Comparison of ENCODE assay signal across 35 cellular contexts in genomic region chr2:186728631-186729030, GRCh38.
"Had no signal": no experiment of that assay in that cellular context is flagged by ENCODE, and none has a peak within 500 bp of the region (broad histone marks: within the 10 kb centered on the region; RNA-seq: fewer than 3 reads in every experiment).

No MANE protein-coding gene starts in this region.

- DNase-seq: activated CD4-positive, alpha-beta memory T cell treated with anti-CD3 and anti-CD28 coated beads for 36 hours; activated CD4-positive, alpha-beta T cell treated with anti-CD3 and anti-CD28 coated beads for 1 hour; activated CD4-positive, alpha-beta T cell treated with anti-CD3 and anti-CD28 coated beads for 36 hours; activated CD4-positive, alpha-beta T cell treated with anti-CD3 and anti-CD28 coated beads for 48 hours; activated CD4-positive, alpha-beta T cell treated with anti-CD3 and anti-CD28 coated beads, Interleukin-2, amount 50 U/mL, for 1 hour; activated CD4-positive, alpha-beta T cell treated with anti-CD3 and anti-CD28 coated beads, Interleukin-2, amount 50 U/mL, for 4 hours; activated CD4-positive, CD25-positive, alpha-beta regulatory T cell; activated CD8-positive, alpha-beta memory T cell treated with anti-CD3 and anti-CD28 coated beads, Interleukin-2, amount 50 U/mL, for 4 hours; activated CD8-positive, alpha-beta T cell treated with anti-CD3 and anti-CD28 coated beads for 36 hours; activated effector memory CD4-positive, alpha-beta T cell treated with Interleukin-2 at 50 U/mL for 16 hours; activated gamma-delta T cell; activated naive CD4-positive, alpha-beta T cell treated with anti-CD3 and anti-CD28 coated beads, Interleukin-2, amount 10 ng/mL, durations not matched to agents 7 days and 5 days; activated naive CD4-positive, alpha-beta T cell treated with Interleukin-2 at 50 U/mL for 16 hours; activated naive CD8-positive, alpha-beta T cell treated with anti-CD3 and anti-CD28 coated beads, Interleukin-2, amount 10 ng/mL, durations not matched to agents 7 days and 5 days; activated naive CD8-positive, alpha-beta T cell treated with anti-CD3 and anti-CD28 coated beads, Interleukin-2, amount 50 U/mL, for 24 hours; activated T-cell treated with anti-CD3 and anti-CD28 coated beads for 4 hours; activated T-cell treated with anti-CD3 and anti-CD28 coated beads, Interleukin-2, amount 50 U/mL, for 1 hour; activated T-cell treated with anti-CD3 and anti-CD28 coated beads, Interleukin-2, amount 50 U/mL, for 48 hours; amygdala; anterior cingulate cortex; central memory CD4-positive, alpha-beta T cell; T-helper 1 cell; T-helper 2 cell; T-helper 9 cell; WERI-Rb-1 had no signal

- H3K27ac Mint-ChIP-seq: activated CD4-positive, alpha-beta memory T cell treated with anti-CD3 and anti-CD28 coated beads for 36 hours; activated CD4-positive, alpha-beta T cell treated with anti-CD3 and anti-CD28 coated beads for 36 hours; activated CD8-positive, alpha-beta T cell treated with anti-CD3 and anti-CD28 coated beads for 36 hours; activated naive CD4-positive, alpha-beta T cell treated with anti-CD3 and anti-CD28 coated beads, Interleukin-2, amount 10 ng/mL, durations not matched to agents 7 days and 5 days; activated naive CD4-positive, alpha-beta T cell treated with anti-CD3 and anti-CD28 coated beads, Interleukin-2, amount 50 U/mL, for 24 hours; activated naive CD8-positive, alpha-beta T cell; activated naive CD8-positive, alpha-beta T cell treated with anti-CD3 and anti-CD28 coated beads, Interleukin-2, amount 10 ng/mL, durations not matched to agents 7 days and 5 days; activated naive CD8-positive, alpha-beta T cell treated with anti-CD3 and anti-CD28 coated beads, Interleukin-2, amount 50 U/mL, for 24 hours; activated T-helper 2 cell treated with anti-CD3 and anti-CD28 coated beads, Interferon-gamma antibody, Interleukin-2, Interleukin-4, amounts not matched to agents 10 μg/mL and 5 μg/mL and 100 μg/mL, durations not matched to agents 14 hours and 24 hours and 36 hours; T-helper 1 cell treated with Interleukin-12 subunit alpha and Interleukin-12 subunit beta and Interleukin-4 antibody, amounts not matched to agents 30 μg/mL and 1 μg/mL, for 36 hours; T-helper 2 cell treated with Interferon-gamma antibody and Interleukin-4, amounts not matched to agents 5 μg/mL and 100 μg/mL, for 36 hours had no signal

- H3K36me3 ChIP-seq: ascending aorta, cardiac muscle cell, WERI-Rb-1 had no signal

- H3K27me3 Mint-ChIP-seq: activated CD4-positive, alpha-beta memory T cell treated with anti-CD3 and anti-CD28 coated beads for 36 hours; activated CD4-positive, alpha-beta T cell treated with anti-CD3 and anti-CD28 coated beads for 36 hours; activated CD8-positive, alpha-beta T cell treated with anti-CD3 and anti-CD28 coated beads for 36 hours; activated naive CD4-positive, alpha-beta T cell treated with anti-CD3 and anti-CD28 coated beads, Interleukin-2, amount 10 ng/mL, durations not matched to agents 7 days and 5 days; activated naive CD4-positive, alpha-beta T cell treated with anti-CD3 and anti-CD28 coated beads, Interleukin-2, amount 50 U/mL, for 24 hours; activated naive CD8-positive, alpha-beta T cell treated with anti-CD3 and anti-CD28 coated beads, Interleukin-2, amount 10 ng/mL, durations not matched to agents 7 days and 5 days; brain had no signal

- H3K4me1 Mint-ChIP-seq: activated CD4-positive, alpha-beta T cell treated with anti-CD3 and anti-CD28 coated beads for 36 hours; activated naive CD4-positive, alpha-beta T cell treated with anti-CD3 and anti-CD28 coated beads, Interleukin-2, amount 10 ng/mL, durations not matched to agents 7 days and 5 days; activated naive CD4-positive, alpha-beta T cell treated with anti-CD3 and anti-CD28 coated beads, Interleukin-2, amount 50 U/mL, for 24 hours; activated naive CD8-positive, alpha-beta T cell treated with anti-CD3 and anti-CD28 coated beads, Interleukin-2, amount 10 ng/mL, durations not matched to agents 7 days and 5 days; activated naive CD8-positive, alpha-beta T cell treated with anti-CD3 and anti-CD28 coated beads, Interleukin-2, amount 50 U/mL, for 24 hours had no signal

- FAIRE-seq: bronchial epithelial cell had no signal

- H3K9me3 Mint-ChIP-seq: activated CD4-positive, alpha-beta memory T cell treated with anti-CD3 and anti-CD28 coated beads for 36 hours; activated CD8-positive, alpha-beta T cell treated with anti-CD3 and anti-CD28 coated beads for 36 hours; activated naive CD4-positive, alpha-beta T cell treated with anti-CD3 and anti-CD28 coated beads, Interleukin-2, amount 10 ng/mL, durations not matched to agents 7 days and 5 days; activated naive CD4-positive, alpha-beta T cell treated with anti-CD3 and anti-CD28 coated beads, Interleukin-2, amount 50 U/mL, for 24 hours; activated naive CD8-positive, alpha-beta T cell treated with anti-CD3 and anti-CD28 coated beads, Interleukin-2, amount 10 ng/mL, durations not matched to agents 7 days and 5 days; activated naive CD8-positive, alpha-beta T cell treated with anti-CD3 and anti-CD28 coated beads, Interleukin-2, amount 50 U/mL, for 24 hours; activated T-helper 2 cell treated with anti-CD3 and anti-CD28 coated beads, Interferon-gamma antibody, Interleukin-2, Interleukin-4, amounts not matched to agents 10 μg/mL and 5 μg/mL and 100 μg/mL, durations not matched to agents 14 hours and 24 hours and 36 hours; T-helper 1 cell treated with Interleukin-12 subunit alpha and Interleukin-12 subunit beta and Interleukin-4 antibody, amounts not matched to agents 30 μg/mL and 1 μg/mL, for 36 hours; T-helper 2 cell treated with Interferon-gamma antibody and Interleukin-4, amounts not matched to agents 5 μg/mL and 100 μg/mL, for 36 hours had no signal

- H3K4me1 ChIP-seq: ascending aorta had no signal

- H3K36me3 Mint-ChIP-seq: activated CD4-positive, alpha-beta memory T cell treated with anti-CD3 and anti-CD28 coated beads for 36 hours; activated naive CD4-positive, alpha-beta T cell treated with anti-CD3 and anti-CD28 coated beads, Interleukin-2, amount 10 ng/mL, durations not matched to agents 7 days and 5 days; activated naive CD4-positive, alpha-beta T cell treated with anti-CD3 and anti-CD28 coated beads, Interleukin-2, amount 50 U/mL, for 24 hours; activated naive CD8-positive, alpha-beta T cell; activated naive CD8-positive, alpha-beta T cell treated with anti-CD3 and anti-CD28 coated beads, Interleukin-2, amount 10 ng/mL, durations not matched to agents 7 days and 5 days had no signal

- H3K4me3 Mint-ChIP-seq: activated CD4-positive, alpha-beta memory T cell treated with anti-CD3 and anti-CD28 coated beads for 36 hours; activated CD4-positive, alpha-beta T cell treated with anti-CD3 and anti-CD28 coated beads for 36 hours; activated CD8-positive, alpha-beta T cell treated with anti-CD3 and anti-CD28 coated beads for 36 hours; activated naive CD4-positive, alpha-beta T cell treated with anti-CD3 and anti-CD28 coated beads, Interleukin-2, amount 10 ng/mL, durations not matched to agents 7 days and 5 days; activated naive CD4-positive, alpha-beta T cell treated with anti-CD3 and anti-CD28 coated beads, Interleukin-2, amount 50 U/mL, for 24 hours; activated naive CD8-positive, alpha-beta T cell; activated naive CD8-positive, alpha-beta T cell treated with anti-CD3 and anti-CD28 coated beads, Interleukin-2, amount 10 ng/mL, durations not matched to agents 7 days and 5 days; activated naive CD8-positive, alpha-beta T cell treated with anti-CD3 and anti-CD28 coated beads, Interleukin-2, amount 50 U/mL, for 24 hours; T-helper 1 cell treated with Interleukin-12 subunit alpha and Interleukin-12 subunit beta and Interleukin-4 antibody, amounts not matched to agents 30 μg/mL and 1 μg/mL, for 36 hours; T-helper 2 cell treated with Interferon-gamma antibody and Interleukin-4, amounts not matched to agents 5 μg/mL and 100 μg/mL, for 36 hours; WTC11 had no signal

- H3K27me3 ChIP-seq: ascending aorta, cardiac muscle cell had no signal

- H3K4me3 ChIP-seq: ascending aorta, cardiac muscle cell had no signal

- H3K27ac ChIP-seq: ascending aorta, cardiac muscle cell, WERI-Rb-1 had no signal

- H3K9me3 ChIP-seq: ascending aorta had no signal
